Comparison of ENCODE assay signal across 10 cellular contexts in genomic region chr10:61905446-61905725, GRCh38. TPM values are rescaled to one million over a fixed set of nuclear protein-coding genes. Genes with fewer than 3 reads are reported as not detected.
DNase-seq lines count a peak whose midpoint lies in the region; ATAC-seq and TF ChIP-seq lines count a peak whose summit lies in the region.
"Had no signal": no experiment of that assay in that cellular context is flagged by ENCODE, and none has a peak within 500 bp of the region (broad histone marks: within the 10 kb centered on the region; RNA-seq: fewer than 3 reads in every experiment).

No MANE protein-coding gene starts in this region.

- no peaks in the 10 kb centered on the region for H3K27me3 Mint-ChIP-seq in activated CD4-positive, alpha-beta T cell treated with anti-CD3 and anti-CD28 coated beads, Interleukin-2, amount 10 ng/mL, durations not matched to agents 24 days and 14 days
- H3K27me3 Mint-ChIP-seq in T-helper 17 cell (no peaks in the 10 kb centered on the region), glutamatergic neuron (ENCODE audit: unreplicated experiment) (peaks cover 5% of the 10 kb centered on the region)
- no peaks in the 10 kb centered on the region for H3K27me3 Mint-ChIP-seq in stimulated activated naive CD8-positive, alpha-beta T cell treated with anti-CD3 and anti-CD28 coated beads, Interleukin-15, amount 100 ng/mL, for 72 hours

- peaks cover 31% of the 10 kb centered on the region for H3K36me3 Mint-ChIP-seq in activated CD4-positive, alpha-beta T cell treated with anti-CD3 and anti-CD28 coated beads, Interleukin-2, amount 10 ng/mL, durations not matched to agents 24 days and 14 days (ENCODE audit: low read depth)
- H3K36me3 Mint-ChIP-seq in T-helper 17 cell (ENCODE audit: low read depth) (peaks cover 8% of the 10 kb centered on the region), glutamatergic neuron (ENCODE audit: unreplicated experiment) (no peaks in the 10 kb centered on the region)

- TF ChIP-seq CTCF in glutamatergic neuron (IDR thresholded peaks at IDR 0.05; ENCODE audit: partially characterized antibody, unreplicated experiment), result no peak

- H3K27ac Mint-ChIP-seq in activated CD4-positive, alpha-beta T cell treated with anti-CD3 and anti-CD28 coated beads, Interleukin-2, amount 10 ng/mL, durations not matched to agents 24 days and 14 days, result peak overlapping the region; percentile 38
- peak overlapping the region; percentile 11 for H3K27ac Mint-ChIP-seq in T-helper 17 cell
- H3K27ac Mint-ChIP-seq in glutamatergic neuron (ENCODE audit: unreplicated experiment), result no peak overlapping the region
- H3K27ac Mint-ChIP-seq in stimulated activated naive CD8-positive, alpha-beta T cell treated with anti-CD3 and anti-CD28 coated beads, Interleukin-15, amount 100 ng/mL, for 72 hours, result peak overlapping the region in 1 of 2 donors; percentile 85

- peaks cover 28% of the 10 kb centered on the region for H3K4me1 Mint-ChIP-seq in activated CD4-positive, alpha-beta T cell treated with anti-CD3 and anti-CD28 coated beads, Interleukin-2, amount 10 ng/mL, durations not matched to agents 24 days and 14 days
- H3K4me1 Mint-ChIP-seq in T-helper 17 cell (peaks cover 18% of the 10 kb centered on the region), glutamatergic neuron (ENCODE audit: low read depth, unreplicated experiment) (peaks cover 16% of the 10 kb centered on the region)
- H3K4me1 Mint-ChIP-seq in stimulated activated naive CD8-positive, alpha-beta T cell treated with anti-CD3 and anti-CD28 coated beads, Interleukin-15, amount 100 ng/mL, for 72 hours, result peaks cover 23% of the 10 kb centered on the region

- H3K9me3 Mint-ChIP-seq in activated CD4-positive, alpha-beta T cell treated with anti-CD3 and anti-CD28 coated beads, Interleukin-2, amount 10 ng/mL, durations not matched to agents 24 days and 14 days, result peaks cover 3% of the 10 kb centered on the region
- H3K9me3 Mint-ChIP-seq in glutamatergic neuron (ENCODE audit: unreplicated experiment), result peaks cover 10% of the 10 kb centered on the region
- H3K9me3 Mint-ChIP-seq in stimulated activated naive CD8-positive, alpha-beta T cell treated with anti-CD3 and anti-CD28 coated beads, Interleukin-15, amount 100 ng/mL, for 72 hours, result no peaks in the 10 kb centered on the region

- ATAC-seq in T-helper 17 cell, result no peak
- ATAC-seq in stimulated activated naive CD8-positive, alpha-beta T cell treated with anti-CD3 and anti-CD28 coated beads, Interleukin-15, amount 100 ng/mL, for 72 hours, result no peak
- ATAC-seq in GM18511 (IDR thresholded peaks at IDR 0.05; ENCODE audit: unreplicated experiment), result no peak

- intact Hi-C loops in activated CD4-positive, alpha-beta T cell treated with anti-CD3 and anti-CD28 coated beads, Interleukin-2, amount 10 ng/mL, durations not matched to agents 24 days and 14 days (cut with micrococcal nuclease), result loop anchor here (10.0 kb wide), 2 partner anchors 519 to 829 kb away; no protein-coding TSS in a partner anchor

- H3K4me3 Mint-ChIP-seq in activated CD4-positive, alpha-beta T cell treated with anti-CD3 and anti-CD28 coated beads, Interleukin-2, amount 10 ng/mL, durations not matched to agents 24 days and 14 days, result peak overlapping the region; percentile 92
- H3K4me3 Mint-ChIP-seq in T-helper 17 cell (peak overlapping the region; percentile 43), glutamatergic neuron (ENCODE audit: unreplicated experiment) (peak overlapping the region; percentile 12)
- H3K4me3 Mint-ChIP-seq in stimulated activated naive CD8-positive, alpha-beta T cell treated with anti-CD3 and anti-CD28 coated beads, Interleukin-15, amount 100 ng/mL, for 72 hours, result peak overlapping the region; percentile 63 to 93

- H3K9me3 ChIP-seq in T-helper 17 cell (ENCODE audit: control insufficient read depth, low read length, poor library complexity, severe bottlenecking), result no peaks in the 10 kb centered on the region
- H3K9me3 ChIP-seq: thyroid gland had no signal

- DNase-seq in activated CD4-positive, alpha-beta T cell treated with anti-CD3 and anti-CD28 coated beads, Interleukin-2, amount 10 ng/mL, durations not matched to agents 24 days and 14 days, result no peak
- DNase-seq in activated CD4-positive, alpha-beta T cell treated with anti-CD3 and anti-CD28 coated beads, Interleukin-2, amount 50 U/mL, for 1 hour, result no peak
- no peak for DNase-seq in T-helper 17 cell
- no peak for DNase-seq in glutamatergic neuron
- no peak for DNase-seq in stimulated activated naive CD8-positive, alpha-beta T cell treated with anti-CD3 and anti-CD28 coated beads, Interleukin-15, amount 100 ng/mL, for 72 hours
- no peak for DNase-seq in SK-N-DZ (ENCODE audit: low spot score)
- DNase-seq in RKO (ENCODE audit: low spot score), result no peak
- DNase-seq: central memory CD4-positive, alpha-beta T cell; thyroid gland had no signal

RNA-seq across cellular contexts. Expression of gene ARID5B, which starts 3.9 kb away (rescaled TPM):
- total RNA-seq in activated CD4-positive, alpha-beta T cell treated with anti-CD3 and anti-CD28 coated beads, Interleukin-2, amount 10 ng/mL, durations not matched to agents 24 days and 14 days, result 56.9 and 58.2 TPM in 2 replicates
- total RNA-seq in T-helper 17 cell (10 to 100 TPM; 58.2 to 67.6 TPM), glutamatergic neuron (ENCODE audit: unreplicated experiment) (1.1 TPM)
- 0.42 and 0.48 TPM in 2 replicates for polyA plus RNA-seq in SK-N-DZ (2014; cell fraction: cytosol; rRNA removed)
- 0.17 and 0.44 TPM in 2 replicates for polyA plus RNA-seq in SK-N-DZ (2014; cell fraction: nucleus; rRNA removed)

Comparison
In these comparisons a context has a peak if more than half of its experiments do, and no peak if none do; other contexts are left out.
1. H3K4me3 Mint-ChIP-seq: peak in every context shown above with its lines; median percentile 92 in activated CD4-positive, alpha-beta T cell treated with anti-CD3 and anti-CD28 coated beads, Interleukin-2, amount 10 ng/mL, durations not matched to agents 24 days and 14 days; 78 in stimulated activated naive CD8-positive, alpha-beta T cell treated with anti-CD3 and anti-CD28 coated beads, Interleukin-15, amount 100 ng/mL, for 72 hours; 43 in T-helper 17 cell; 12 in glutamatergic neuron.
2. RNA of gene ARID5B, which starts 3.9 kb away (total RNA-seq): 58.2 to 67.6 TPM in T-helper 17 cell and 56.9 to 58.2 TPM in activated CD4-positive, alpha-beta T cell treated with anti-CD3 and anti-CD28 coated beads, Interleukin-2, amount 10 ng/mL, durations not matched to agents 24 days and 14 days; 1.1 TPM in glutamatergic neuron (single experiment); every median in the first group is over 10 times any median in the second.